In the genomic region with DNA sequence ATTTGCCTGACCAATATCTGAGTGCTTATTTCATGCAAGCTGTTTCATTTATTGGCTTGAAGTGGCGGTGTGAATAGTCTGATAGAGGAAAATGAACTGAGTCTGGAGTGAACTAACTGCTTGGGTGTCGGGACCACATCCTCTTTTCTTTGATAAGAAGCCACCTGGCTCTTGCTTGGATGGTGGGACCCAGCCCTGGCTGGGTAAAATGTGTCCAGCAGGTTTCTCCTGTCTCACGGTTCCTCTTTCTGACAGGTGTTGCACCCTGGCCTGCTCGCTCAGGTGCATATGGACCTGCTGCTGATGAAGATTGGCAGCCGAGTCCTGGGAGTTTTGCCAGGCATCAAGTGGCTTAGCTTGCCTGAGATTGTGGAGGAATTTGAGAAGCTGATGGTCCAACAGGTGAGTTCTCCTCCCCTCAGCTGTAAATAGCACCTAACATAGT, we compare ENCODE assay signal across 9 cellular contexts. TPM values are rescaled to one million over a fixed set of nuclear protein-coding genes. Genes with fewer than 3 reads are reported as not detected.
DNase-seq lines count a peak whose midpoint lies in the region; ATAC-seq, FAIRE-seq and TF ChIP-seq lines count a peak whose summit lies in the region.
"Had no signal": no experiment of that assay in that cellular context is flagged by ENCODE, and none has a peak within 500 bp of the region (broad histone marks: within the 10 kb centered on the region; RNA-seq: fewer than 3 reads in every experiment).

No MANE protein-coding gene starts in this region.

- TF ChIP-seq EP300 in K562 (IDR thresholded peaks at IDR 0.05; ENCODE audit: low read length): no peak

- ATAC-seq in activated CD8-positive, alpha-beta memory T cell treated with anti-CD3 and anti-CD28 coated beads, Interleukin-2, amount 10 ng/mL, durations not matched to agents 7 days and 5 days: no peak
- peak; percentile 32 for ATAC-seq in HG03460 (IDR thresholded peaks at IDR 0.05; ENCODE audit: unreplicated experiment)
- no peak for ATAC-seq in K562
- no peak for ATAC-seq in GM19467 (IDR thresholded peaks at IDR 0.05; ENCODE audit: unreplicated experiment)

- H3K9me3 ChIP-seq in K562 (replicated peaks; ENCODE audit: control insufficient read depth, insufficient read depth, low read depth, low read length): no peaks in the 10 kb centered on the region
- H3K9me3 ChIP-seq in spleen: no peaks in the 10 kb centered on the region
- H3K9me3 ChIP-seq: thoracic aorta had no signal

- H3K79me1 ChIP-seq in mesendoderm (ENCODE audit: low read length): no peaks in the 10 kb centered on the region

- TSS peak; percentile 54 for BruUV-seq in K562 (replicated peaks; lab: Mats Ljungman, UMichigan)

- H3K9me3 Mint-ChIP-seq in activated CD8-positive, alpha-beta memory T cell treated with anti-CD3 and anti-CD28 coated beads, Interleukin-2, amount 10 ng/mL, durations not matched to agents 7 days and 5 days (ENCODE audit: low read depth): no peaks in the 10 kb centered on the region

- peak overlapping the region in 1 of 2 experiments; percentile 15; a peak in 2 of 4 replicates for H3K9ac ChIP-seq in K562 (ENCODE audit: insufficient read depth in 1 of 2, low read depth in 2 of 2, low read length in 2 of 2)
- no peak overlapping the region for H3K9ac ChIP-seq in mesendoderm (ENCODE audit: low read length)

- TF ChIP-seq CTCF in K562 (IDR thresholded peaks at IDR 0.05 in 2 of 3, conservative IDR thresholded peaks at IDR 0.05 in 1 of 3; ENCODE audit: insufficient read depth in 2 of 3, low read depth in 1 of 3, low read length in 3 of 3) (no peak), spleen (IDR thresholded peaks at IDR 0.05 in 8 of 11, conservative IDR thresholded peaks at IDR 0.05 in 3 of 11) (no peak)

- no peak overlapping the region for H2BK15ac ChIP-seq in mesendoderm (replicated peaks; ENCODE audit: low read depth)

- no peak overlapping the region for H2AFZ ChIP-seq in K562 (ENCODE audit: low read depth, low read length)

- H4K8ac ChIP-seq in mesendoderm (ENCODE audit: low read depth, low read length): no peak overlapping the region

- H2BK120ac ChIP-seq in mesendoderm (ENCODE audit: low read depth, low read length): no peak overlapping the region

- H3K18ac ChIP-seq in mesendoderm (ENCODE audit: low read length): no peak overlapping the region

- CTCF ChIA-PET in activated CD8-positive, alpha-beta memory T cell treated with anti-CD3 and anti-CD28 coated beads, Interleukin-2, amount 10 ng/mL, durations not matched to agents 7 days and 5 days (lab: Charles Lee): interaction anchor here (0.7 to 1.6 kb wide), 5 partner anchors 12 to 339 kb away, joined by 3 to 8 read pairs (median 5); no protein-coding TSS in a partner anchor
- CTCF ChIA-PET in K562 (lab: Yijun Ruan, JAX; ENCODE audit: low intra/inter-chr PET ratio): no interaction called here

- no peak overlapping the region for H2AK5ac ChIP-seq in mesendoderm (ENCODE audit: low read length)

- H3K56ac ChIP-seq in mesendoderm (ENCODE audit: low read length): no peak overlapping the region

- no peak for DNase-seq in activated CD8-positive, alpha-beta memory T cell treated with anti-CD3 and anti-CD28 coated beads, Interleukin-2, amount 10 ng/mL, durations not matched to agents 7 days and 5 days
- no peak for DNase-seq in activated CD8-positive, alpha-beta memory T cell treated with anti-CD3 and anti-CD28 coated beads, Interleukin-2, amount 50 U/mL, for 4 hours
- DNase-seq in K562 (ENCODE audit: extremely low read depth in 1 of 4, low spot score in 3 of 4) (no peak), spleen (peak; percentile 72), mesendoderm (no peak), Ammon's horn (ENCODE audit: low spot score) (no peak)

- no peak overlapping the region for H3K23ac ChIP-seq in mesendoderm (ENCODE audit: low read length)

- H3K4ac ChIP-seq in mesendoderm (ENCODE audit: low read depth, low read length): no peak overlapping the region

- H3K9me1 ChIP-seq in K562 (ENCODE audit: control insufficient read depth, insufficient read depth, low read length): no peaks in the 10 kb centered on the region

- H3K36me3 ChIP-seq in K562 (ENCODE audit: control insufficient read depth, insufficient read depth, low read length): peaks cover 3% of the 10 kb centered on the region; the same call in 1 of the 3 replicates
- H3K36me3 ChIP-seq in spleen: peaks cover 0 to 26% (median 7%) of the 10 kb centered on the region in 6 donors
- H3K36me3 ChIP-seq in mesendoderm (ENCODE audit: control insufficient read depth, insufficient read depth, low read length): no peaks in the 10 kb centered on the region

- H3K36me3 Mint-ChIP-seq in activated CD8-positive, alpha-beta memory T cell treated with anti-CD3 and anti-CD28 coated beads, Interleukin-2, amount 10 ng/mL, durations not matched to agents 7 days and 5 days: peaks cover 8% of the 10 kb centered on the region

- H3K4me1 ChIP-seq in K562 (replicated peaks in 1 of 2; ENCODE audit: control insufficient read depth in 2 of 2, insufficient read depth in 2 of 2, low read length in 2 of 2) (peaks cover 24 to 40% of the 10 kb centered on the region in 2 experiments; a peak in 4 of 5 replicates), spleen (peaks cover 23 to 56% (median 45%) of the 10 kb centered on the region in 6 donors), mesendoderm (ENCODE audit: control insufficient read depth, low read depth, low read length) (no peaks in the 10 kb centered on the region)

- H3K79me2 ChIP-seq in K562 (ENCODE audit: control insufficient read depth, insufficient read depth, low read length) (no peaks in the 10 kb centered on the region), mesendoderm (ENCODE audit: control insufficient read depth, insufficient read depth, low read length) (no peaks in the 10 kb centered on the region)

- no peaks in the 10 kb centered on the region for H4K20me1 ChIP-seq in K562 (replicated peaks; ENCODE audit: control insufficient read depth, insufficient read depth, low read length)

- WGBS in K562 (ENCODE audit: insufficient coverage, low coverage, missing lambda C conversion rate): 67% methylated on average over 5 of the region's 5 CpGs
- 56 to 69% (median 62%) methylated on average over 5 of the region's 5 CpGs for WGBS in spleen, 5 donors
- no CpG with 5 or more reads among the region's 5 CpGs for WGBS in mesendoderm (ENCODE audit: extremely low coverage, insufficient coverage, low lambda C conversion rate)

- H3K4me2 ChIP-seq in K562 (ENCODE audit: insufficient read depth, low read length) (no peak overlapping the region; the same call in 1 of the 2 replicates), mesendoderm (ENCODE audit: low read length) (no peak overlapping the region)

- POLR2A ChIA-PET in K562 (lab: Yijun Ruan, JAX): interaction anchor here (1.0 to 1.7 kb wide), 5 partner anchors 10 to 198 kb away, joined by 3 to 5 read pairs (median 4); no protein-coding TSS in a partner anchor

- H3K27ac Mint-ChIP-seq in activated CD8-positive, alpha-beta memory T cell treated with anti-CD3 and anti-CD28 coated beads, Interleukin-2, amount 10 ng/mL, durations not matched to agents 7 days and 5 days: peak overlapping the region; percentile 60

- in situ Hi-C loops in K562 (cut with MboI): no loop called here

- no peak for TF ChIP-seq RAD21 in K562 (CRISPR knock-in tag; conservative IDR thresholded peaks at IDR 0.05 in 1 of 2, IDR thresholded peaks at IDR 0.05 in 1 of 2)

- no peaks in the 10 kb centered on the region for H3K27me3 ChIP-seq in K562 (ENCODE audit: control insufficient read depth in 2 of 2, insufficient read depth in 2 of 2, low read length in 2 of 2)
- H3K27me3 ChIP-seq in spleen (replicated peaks in 1 of 7): no peaks in the 10 kb centered on the region
- no peaks in the 10 kb centered on the region for H3K27me3 ChIP-seq in mesendoderm (ENCODE audit: insufficient read depth, low read length, poor library complexity)

- no peak overlapping the region for H4K5ac ChIP-seq in mesendoderm (ENCODE audit: low read length)

- H3K4me3 Mint-ChIP-seq in activated CD8-positive, alpha-beta memory T cell treated with anti-CD3 and anti-CD28 coated beads, Interleukin-2, amount 10 ng/mL, durations not matched to agents 7 days and 5 days: peak overlapping the region; percentile 79

- H3K27ac ChIP-seq in K562 (ENCODE audit: extremely low read depth, low read depth, low read length): no peak overlapping the region
- peak overlapping the region in 6 of 8 donors; percentile 86 to 94 (median 92) for H3K27ac ChIP-seq in spleen
- no peak overlapping the region for H3K27ac ChIP-seq in mesendoderm (ENCODE audit: low read depth, low read length)

- no peak for FAIRE-seq in K562 (lab: Jason Lieb, UNC)

- peaks cover 33% of the 10 kb centered on the region for H3K4me1 Mint-ChIP-seq in activated CD8-positive, alpha-beta memory T cell treated with anti-CD3 and anti-CD28 coated beads, Interleukin-2, amount 10 ng/mL, durations not matched to agents 7 days and 5 days

- H3K27me3 Mint-ChIP-seq in activated CD8-positive, alpha-beta memory T cell treated with anti-CD3 and anti-CD28 coated beads, Interleukin-2, amount 10 ng/mL, durations not matched to agents 7 days and 5 days: no peaks in the 10 kb centered on the region

- H2BK5ac ChIP-seq in mesendoderm (ENCODE audit: low read length): no peak overlapping the region

- intact Hi-C loops in K562 (cut with micrococcal nuclease) (loop anchor here (10.0 kb wide), 2 partner anchors 310 to 860 kb away; no protein-coding TSS in a partner anchor), spleen (cut with DNase I; ENCODE audit: low total_unique reads) (no loop called here)

- TF ChIP-seq POLR2A in K562 (conservative IDR thresholded peaks at IDR 0.05): no peak
- no peak for TF ChIP-seq POLR2A in spleen (IDR thresholded peaks at IDR 0.05)

- H3K4me3 ChIP-seq in K562 (no peak overlapping the region), spleen (peak overlapping the region in 3 of 8 donors; percentile 72 to 95 (median 79)), mesendoderm (ENCODE audit: low read length) (no peak overlapping the region)

RNA-seq across cellular contexts. Expression of a gene that starts 1.6 kb away (rescaled TPM):
- 10 to 100 TPM; 18.3 to 23.2 TPM for total RNA-seq in activated CD8-positive, alpha-beta memory T cell treated with anti-CD3 and anti-CD28 coated beads, Interleukin-2, amount 10 ng/mL, durations not matched to agents 7 days and 5 days
- 7.9 and 18.9 TPM in 2 replicates for total RNA-seq in K562 (2011; cell fraction: chromatin; rRNA removed; ENCODE audit: low replicate concordance)
- 18.3 and 25.7 TPM in 2 replicates for total RNA-seq in K562 (2011; cell fraction: nucleolus; rRNA removed)
- 16.6 and 17.8 TPM in 2 replicates for total RNA-seq in K562 (2011; cell fraction: nucleoplasm; rRNA removed)
- total RNA-seq in K562 (2014; rRNA removed): 10.6 and 12.9 TPM in 2 replicates
- total RNA-seq in K562 (2014; rRNA removed; fragmentation: Illumina TruSeq; extraction: Trizol): 9.1 and 10.3 TPM in 2 replicates
- total RNA-seq in K562 (2015; rRNA removed; fragmentation: Illumina TruSeq; extraction: Trizol): 13.3 and 13.8 TPM in 2 replicates
- 13.8 and 14.3 TPM in 2 replicates for total RNA-seq in K562 (2021)
- 12.0 and 12.8 TPM in 2 replicates for polyA plus RNA-seq in K562 (2011; rRNA removed)
- 9.7 and 13.6 TPM in 2 replicates for polyA plus RNA-seq in K562 (2011; cell fraction: cytosol; rRNA removed)
- polyA plus RNA-seq in K562 (2011; cell fraction: nucleus; rRNA removed): 7.2 and 7.7 TPM in 2 replicates
- polyA plus RNA-seq in K562 (2012): 12.2 and 28.1 TPM in 2 replicates
- polyA plus RNA-seq in K562 (2014; fragmentation: Illumina TruSeq; extraction: Trizol): 7.7 and 9.4 TPM in 2 replicates
- 1 to 10 TPM in 1 of 2 experiments, under 1 TPM in 1; 0.08 to 1.1 TPM for polyA plus RNA-seq in K562 (2014; fragmentation: Nextera tagmentation; extraction: Ambion mirVana)
- polyA plus RNA-seq in K562 (2014; rRNA removed): 9.7 and 10.1 TPM in 2 replicates
- polyA minus RNA-seq in K562 (2011; rRNA and poly(A)+ RNA removed): 13.7 and 15.8 TPM in 2 replicates
- 9.4 and 9.5 TPM in 2 replicates for polyA minus RNA-seq in K562 (2011; cell fraction: cytosol; rRNA and poly(A)+ RNA removed)
- polyA minus RNA-seq in K562 (2011; cell fraction: nucleus; rRNA and poly(A)+ RNA removed): 5.8 and 8.3 TPM in 2 replicates
- 10 to 100 TPM; 16.9 to 25.2 (median 20.4) TPM for total RNA-seq in spleen
- 10 to 100 TPM; 10.6 to 15.6 (median 11.9) TPM for polyA plus RNA-seq in spleen
- 3.9 TPM for polyA plus RNA-seq in mesendoderm (2013, experiment 1 of 2)
- 3.9 TPM for polyA plus RNA-seq in mesendoderm (2013, experiment 2 of 2)

RNA-seq across cellular contexts. Expression of a gene that starts 22.1 kb away (rescaled TPM):
- 100 to 1,000 TPM; 165 to 170 TPM for total RNA-seq in activated CD8-positive, alpha-beta memory T cell treated with anti-CD3 and anti-CD28 coated beads, Interleukin-2, amount 10 ng/mL, durations not matched to agents 7 days and 5 days
- total RNA-seq in K562 (2011; cell fraction: chromatin; rRNA removed; ENCODE audit: low replicate concordance): 79.2 and 130 TPM in 2 replicates
- 76.4 and 80.7 TPM in 2 replicates for total RNA-seq in K562 (2011; cell fraction: nucleolus; rRNA removed)
- 109 and 165 TPM in 2 replicates for total RNA-seq in K562 (2011; cell fraction: nucleoplasm; rRNA removed)
- 303 and 359 TPM in 2 replicates for total RNA-seq in K562 (2014; rRNA removed)
- total RNA-seq in K562 (2014; rRNA removed; fragmentation: Illumina TruSeq; extraction: Trizol): 320 and 326 TPM in 2 replicates
- 273 and 287 TPM in 2 replicates for total RNA-seq in K562 (2015; rRNA removed; fragmentation: Illumina TruSeq; extraction: Trizol)
- 304 and 329 TPM in 2 replicates for total RNA-seq in K562 (2021)
- 540 and 563 TPM in 2 replicates for polyA plus RNA-seq in K562 (2011; rRNA removed)
- polyA plus RNA-seq in K562 (2011; cell fraction: cytosol; rRNA removed): 1,462 and 1,579 TPM in 2 replicates
- 200 and 270 TPM in 2 replicates for polyA plus RNA-seq in K562 (2011; cell fraction: nucleus; rRNA removed)
- 195 and 484 TPM in 2 replicates for polyA plus RNA-seq in K562 (2012)
- 220 and 292 TPM in 2 replicates for polyA plus RNA-seq in K562 (2014; fragmentation: Illumina TruSeq; extraction: Trizol)
- polyA plus RNA-seq in K562 (2014; fragmentation: Nextera tagmentation; extraction: Ambion mirVana): 1,000 to 10,000 TPM; 1,937 to 2,075 TPM
- polyA plus RNA-seq in K562 (2014; rRNA removed): 465 and 510 TPM in 2 replicates
- 64.1 and 78.0 TPM in 2 replicates for polyA minus RNA-seq in K562 (2011; rRNA and poly(A)+ RNA removed)
- 36.6 and 38.4 TPM in 2 replicates for polyA minus RNA-seq in K562 (2011; cell fraction: cytosol; rRNA and poly(A)+ RNA removed)
- polyA minus RNA-seq in K562 (2011; cell fraction: nucleus; rRNA and poly(A)+ RNA removed): 20.3 and 43.4 TPM in 2 replicates
- total RNA-seq in spleen: 100 to 1,000 TPM; 104 to 235 (median 123) TPM
- 100 to 1,000 TPM; 155 to 370 (median 238) TPM for polyA plus RNA-seq in spleen
- polyA plus RNA-seq in mesendoderm (2013, experiment 1 of 2): 386 TPM
- polyA plus RNA-seq in mesendoderm (2013, experiment 2 of 2): 383 TPM

RNA-seq across cellular contexts. Expression of a gene that starts 33.8 kb away (rescaled TPM):
- total RNA-seq in activated CD8-positive, alpha-beta memory T cell treated with anti-CD3 and anti-CD28 coated beads, Interleukin-2, amount 10 ng/mL, durations not matched to agents 7 days and 5 days: under 1 TPM in 1 of 2 experiments, not detected in 1; 0.32 TPM
- not detected in 2 replicates for total RNA-seq in K562 (2011; cell fraction: chromatin; rRNA removed; ENCODE audit: low replicate concordance)
- total RNA-seq in K562 (2011; cell fraction: nucleolus; rRNA removed): not detected in 2 replicates
- not detected in 2 replicates for total RNA-seq in K562 (2011; cell fraction: nucleoplasm; rRNA removed)
- total RNA-seq in K562 (2014; rRNA removed) (not detected in 2 replicates), K562 (2014; rRNA removed; fragmentation: Illumina TruSeq; extraction: Trizol) (not detected in 2 replicates), K562 (2015; rRNA removed; fragmentation: Illumina TruSeq; extraction: Trizol) (not detected in 2 replicates), K562 (2021) (0.16 TPM in 1 of 2 replicates, not detected in the other), spleen (10 to 100 TPM in 6 of 7 donors, 1 to 10 TPM in 1; 9.6 to 35.3 (median 19.9) TPM)
- polyA plus RNA-seq in K562 (2011; rRNA removed) (not detected in 2 replicates), K562 (2014; fragmentation: Illumina TruSeq; extraction: Trizol) (not detected in 2 replicates), K562 (2014; fragmentation: Nextera tagmentation; extraction: Ambion mirVana) (not detected), K562 (2014; rRNA removed) (not detected in 2 replicates), spleen (1 to 10 TPM; 1.9 to 7.7 (median 6.6) TPM)
- not detected in 2 replicates for polyA plus RNA-seq in K562 (2011; cell fraction: cytosol; rRNA removed)
- 0.18 TPM in 1 of 2 replicates, not detected in the other for polyA plus RNA-seq in K562 (2011; cell fraction: nucleus; rRNA removed)
- not detected in 2 replicates for polyA plus RNA-seq in K562 (2012)
- polyA minus RNA-seq in K562 (2011; rRNA and poly(A)+ RNA removed): not detected in 2 replicates
- not detected in 2 replicates for polyA minus RNA-seq in K562 (2011; cell fraction: cytosol; rRNA and poly(A)+ RNA removed)
- polyA minus RNA-seq in K562 (2011; cell fraction: nucleus; rRNA and poly(A)+ RNA removed): not detected in 2 replicates
- polyA plus RNA-seq in mesendoderm (2013, experiment 1 of 2): 3.6 TPM
- polyA plus RNA-seq in mesendoderm (2013, experiment 2 of 2): 4.0 TPM

Comparison
In these comparisons a context has a peak if more than half of its experiments do, and no peak if none do; other contexts are left out.
1. H3K27ac ChIP-seq: peak in spleen (6 of 8); none in K562 (single experiment) and mesendoderm (single experiment).
2. RNA of a gene that starts 33.8 kb away (total RNA-seq): 9.6 to 35.3 TPM in spleen; 0.32 TPM in activated CD8-positive, alpha-beta memory T cell treated with anti-CD3 and anti-CD28 coated beads, Interleukin-2, amount 10 ng/mL, durations not matched to agents 7 days and 5 days and 0.16 TPM in K562; every median in the first group is over 4 times any median in the second.